19 cellular contexts compared by ENCODE assay signal in the genomic region with DNA sequence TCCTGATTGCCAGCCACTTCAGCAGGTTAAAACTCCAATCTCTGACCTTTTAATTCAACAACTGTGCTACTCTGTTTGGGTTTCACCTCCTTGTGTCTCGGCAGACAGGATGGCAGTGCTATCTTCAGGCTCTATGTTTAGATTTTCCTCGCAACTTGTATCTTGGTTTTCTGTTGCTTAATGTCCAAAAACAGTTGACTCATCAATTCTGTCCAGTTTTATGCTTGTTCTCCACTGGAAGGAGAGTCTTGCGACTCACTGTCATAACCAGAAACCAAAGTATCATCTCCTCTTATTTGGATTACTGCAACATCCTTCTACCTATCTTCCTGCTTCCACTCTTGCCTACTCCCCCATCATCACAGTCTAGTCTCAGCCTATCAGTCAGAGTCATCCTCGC.
DNase-seq lines count a peak whose midpoint lies in the region; ATAC-seq, FAIRE-seq and TF ChIP-seq lines count a peak whose summit lies in the region.
"Had no signal": no experiment of that assay in that cellular context is flagged by ENCODE, and none has a peak within 500 bp of the region (broad histone marks: within the 10 kb centered on the region; RNA-seq: fewer than 3 reads in every experiment).

No MANE protein-coding gene starts in this region.

- no peak overlapping the region for H2BK15ac ChIP-seq in mesenchymal stem cell (ENCODE audit: low read depth, poor library complexity, severe bottlenecking)

- H3K27ac Mint-ChIP-seq in HFFc6: no peak overlapping the region
- no peak overlapping the region for H3K27ac Mint-ChIP-seq in CD4-positive, alpha-beta memory T cell
- H3K27ac Mint-ChIP-seq: CD14-positive monocyte; CD8-positive, alpha-beta T cell; H9 had no signal

- no peak overlapping the region for H3K23ac ChIP-seq in mesenchymal stem cell (ENCODE audit: low read length in 2 of 2)

- FAIRE-seq in K562 (lab: Jason Lieb, UNC): no peak
- FAIRE-seq: A204.1, H1 had no signal

- no peaks in the 10 kb centered on the region for H3K79me1 ChIP-seq in mesenchymal stem cell (replicated peaks; ENCODE audit: low read length, poor library complexity, severe bottlenecking)

- WGBS in K562 (ENCODE audit: insufficient coverage, low coverage, missing lambda C conversion rate): 0% methylated on average over 4 of the region's 4 CpGs
- WGBS in mesenchymal stem cell: 61% methylated on average over 4 of the region's 4 CpGs

- H3K4ac ChIP-seq in mesenchymal stem cell (ENCODE audit: low read depth in 1 of 2, low read length in 2 of 2): no peak overlapping the region

- BruUV-seq in K562 (replicated peaks; lab: Mats Ljungman, UMichigan): no TSS peak

- no peak overlapping the region for H2AK5ac ChIP-seq in mesenchymal stem cell (ENCODE audit: low read length, severe bottlenecking)

- H3K9ac ChIP-seq in K562 (ENCODE audit: insufficient read depth in 1 of 2, low read depth in 2 of 2, low read length in 2 of 2) (no peak overlapping the region), mesenchymal stem cell (ENCODE audit: low read length) (no peak overlapping the region)
- H3K9ac ChIP-seq: BLaER1 had no signal

- no peaks in the 10 kb centered on the region for H3K27me3 Mint-ChIP-seq in HFFc6 (ENCODE audit: insufficient read depth)
- H3K27me3 Mint-ChIP-seq in CD4-positive, alpha-beta memory T cell: peaks cover 0 to 1% of the 10 kb centered on the region in 2 donors

- POLR2A ChIA-PET in K562 (lab: Yijun Ruan, JAX): no interaction called here
- POLR2A ChIA-PET in CD4-positive, alpha-beta memory T cell (lab: Charles Lee; ENCODE audit: partially characterized antibody): no interaction called here

- DNase-seq in AG10803 (ENCODE audit: low read depth): peak; percentile 11
- DNase-seq in GM12865 (ENCODE audit: low read depth): no peak
- DNase-seq in HFFc6: peak; percentile 11
- DNase-seq in K562 (ENCODE audit: extremely low read depth in 1 of 4, low spot score in 3 of 4): no peak
- DNase-seq in mesenchymal stem cell: no peak
- DNase-seq in CD4-positive, alpha-beta memory T cell: no peak
- no peak for DNase-seq in NCI-H1930 (lab: John Stamatoyannopoulos, UW)
- DNase-seq: Calu3; CD8-positive, alpha-beta T cell; DMS79 treated with DMSO at 0.1 percent for 48 hours; GF-D8; H9; Karpas-422; KBM-7 had no signal

- no peak for TF ChIP-seq EP300 in K562 (IDR thresholded peaks at IDR 0.05; ENCODE audit: low read length)

- no peaks in the 10 kb centered on the region for H3K79me2 ChIP-seq in K562 (ENCODE audit: control insufficient read depth, insufficient read depth, low read length)

- no peak overlapping the region for H2BK12ac ChIP-seq in mesenchymal stem cell (ENCODE audit: low read length in 2 of 2)

- no peak overlapping the region for H3K4me3 Mint-ChIP-seq in HFFc6
- no peak overlapping the region for H3K4me3 Mint-ChIP-seq in CD4-positive, alpha-beta memory T cell
- H3K4me3 Mint-ChIP-seq: CD14-positive monocyte; CD8-positive, alpha-beta T cell; H9 had no signal

- no peaks in the 10 kb centered on the region; the same call in 1 of the 2 replicates for H4K20me1 ChIP-seq in K562 (replicated peaks; ENCODE audit: control insufficient read depth, insufficient read depth, low read length)
- H4K20me1 ChIP-seq: BLaER1 had no signal

- H3K9me3 ChIP-seq in K562 (replicated peaks; ENCODE audit: control insufficient read depth, insufficient read depth, low read depth, low read length) (no peaks in the 10 kb centered on the region), mesenchymal stem cell (ENCODE audit: control insufficient read depth, low read length) (no peaks in the 10 kb centered on the region)
- H3K9me3 ChIP-seq in CD4-positive, alpha-beta memory T cell (ENCODE audit: control insufficient read depth in 1 of 2, low read length in 2 of 2): no peaks in the 10 kb centered on the region
- H3K9me3 ChIP-seq: BLaER1 had no signal

- no peak overlapping the region for H3K14ac ChIP-seq in mesenchymal stem cell (ENCODE audit: low read length in 2 of 2)

- H3K36me3 ChIP-seq in K562 (ENCODE audit: control insufficient read depth, insufficient read depth, low read length) (no peaks in the 10 kb centered on the region), mesenchymal stem cell (ENCODE audit: control insufficient read depth in 1 of 2, insufficient read depth in 2 of 2, low read depth in 1 of 2, low read length in 2 of 2) (no peaks in the 10 kb centered on the region)
- no peaks in the 10 kb centered on the region for H3K36me3 ChIP-seq in CD4-positive, alpha-beta memory T cell (ENCODE audit: insufficient read depth, low read length)
- H3K36me3 ChIP-seq: BLaER1 had no signal

- no peaks in the 10 kb centered on the region for H3K36me3 Mint-ChIP-seq in HFFc6 (ENCODE audit: low read depth)
- no peaks in the 10 kb centered on the region for H3K36me3 Mint-ChIP-seq in CD4-positive, alpha-beta memory T cell
- H3K36me3 Mint-ChIP-seq: CD14-positive monocyte; CD8-positive, alpha-beta T cell had no signal

- no peak for TF ChIP-seq POLR2A in K562 (conservative IDR thresholded peaks at IDR 0.05)

- no peak overlapping the region for H3K4me2 ChIP-seq in K562 (ENCODE audit: insufficient read depth, low read length)
- H3K4me2 ChIP-seq in mesenchymal stem cell (ENCODE audit: low read length, poor library complexity, severe bottlenecking): no peak overlapping the region
- H3K4me2 ChIP-seq: BLaER1 had no signal

- no peak for TF ChIP-seq CTCF in AG10803 (conservative IDR thresholded peaks at IDR 0.05; ENCODE audit: low read length)
- TF ChIP-seq CTCF in GM12865 (IDR thresholded peaks at IDR 0.05; ENCODE audit: insufficient read depth, low read depth, low read length, missing control alignments): no peak
- no peak for TF ChIP-seq CTCF in HFFc6 (IDR thresholded peaks at IDR 0.05)
- no peak for TF ChIP-seq CTCF in K562 (IDR thresholded peaks at IDR 0.05 in 2 of 3, conservative IDR thresholded peaks at IDR 0.05 in 1 of 3; ENCODE audit: insufficient read depth in 2 of 3, low read depth in 1 of 3, low read length in 3 of 3)

- no peak overlapping the region for H2AFZ ChIP-seq in K562 (ENCODE audit: low read depth, low read length)
- no peak overlapping the region for H2AFZ ChIP-seq in mesenchymal stem cell (ENCODE audit: low read depth, low read length)

- H3K27me3 ChIP-seq in K562 (ENCODE audit: control insufficient read depth in 2 of 2, insufficient read depth in 2 of 2, low read length in 2 of 2) (no peaks in the 10 kb centered on the region), mesenchymal stem cell (ENCODE audit: control insufficient read depth in 1 of 2, insufficient read depth in 1 of 2, low read length in 2 of 2) (peaks cover 0 to 22% of the 10 kb centered on the region in 2 experiments)
- no peaks in the 10 kb centered on the region for H3K27me3 ChIP-seq in CD4-positive, alpha-beta memory T cell (ENCODE audit: insufficient read depth, low read length)
- H3K27me3 ChIP-seq: BLaER1 had no signal

- intact Hi-C loops in K562 (cut with micrococcal nuclease): no loop called here
- intact Hi-C loops in CD4-positive, alpha-beta memory T cell (cut with micrococcal nuclease): no loop called here

- H3K9me3 Mint-ChIP-seq in HFFc6: no peaks in the 10 kb centered on the region
- H3K9me3 Mint-ChIP-seq in CD4-positive, alpha-beta memory T cell: peaks cover 2 to 13% (median 5%) of the 10 kb centered on the region in 8 donors
- H3K9me3 Mint-ChIP-seq: H9 had no signal

- H4K91ac ChIP-seq in mesenchymal stem cell (ENCODE audit: low read length): no peak overlapping the region

- H3K18ac ChIP-seq in mesenchymal stem cell (ENCODE audit: low read depth in 1 of 2, low read length in 2 of 2): no peak overlapping the region

- ATAC-seq in K562: no peak
- no peak for ATAC-seq in GM19397 (IDR thresholded peaks at IDR 0.05; ENCODE audit: unreplicated experiment)
- ATAC-seq: CD8-positive, alpha-beta T cell had no signal

- H2BK5ac ChIP-seq in mesenchymal stem cell (ENCODE audit: low read depth, low read length, poor library complexity, severe bottlenecking): no peak overlapping the region

- no peaks in the 10 kb centered on the region for H3K9me1 ChIP-seq in K562 (ENCODE audit: control insufficient read depth, insufficient read depth, low read length)

- CTCF ChIA-PET in K562 (lab: Yijun Ruan, JAX; ENCODE audit: low intra/inter-chr PET ratio): no interaction called here
- CTCF ChIA-PET in CD4-positive, alpha-beta memory T cell (lab: Charles Lee; ENCODE audit: partially characterized antibody): no interaction called here

- H3K4me1 ChIP-seq in K562 (replicated peaks in 1 of 2; ENCODE audit: control insufficient read depth in 2 of 2, insufficient read depth in 2 of 2, low read length in 2 of 2) (no peaks in the 10 kb centered on the region), mesenchymal stem cell (ENCODE audit: control insufficient read depth, insufficient read depth, low read depth, low read length) (no peaks in the 10 kb centered on the region)
- no peaks in the 10 kb centered on the region for H3K4me1 ChIP-seq in CD4-positive, alpha-beta memory T cell (ENCODE audit: insufficient read depth, low read length)
- H3K4me1 ChIP-seq: BLaER1 had no signal

- in situ Hi-C loops in K562 (cut with MboI): no loop called here

- no peak overlapping the region for H2BK120ac ChIP-seq in mesenchymal stem cell (ENCODE audit: low read depth, low read length)

- H3K4me1 Mint-ChIP-seq in HFFc6 (ENCODE audit: low read depth): peaks cover 18% of the 10 kb centered on the region
- H3K4me1 Mint-ChIP-seq in CD4-positive, alpha-beta memory T cell: no peaks in the 10 kb centered on the region
- H3K4me1 Mint-ChIP-seq: CD14-positive monocyte had no signal

- H4K8ac ChIP-seq in mesenchymal stem cell (ENCODE audit: low read length): no peak overlapping the region

- H3K4me3 ChIP-seq in AG10803 (ENCODE audit: low read length) (no peak overlapping the region), GM12865 (ENCODE audit: low read depth, low read length) (peak overlapping the region; percentile 17), K562 (no peak overlapping the region), mesenchymal stem cell (ENCODE audit: insufficient read depth in 1 of 2, low read depth in 1 of 2, low read length in 2 of 2) (no peak overlapping the region)
- H3K4me3 ChIP-seq in CD4-positive, alpha-beta memory T cell (ENCODE audit: low read length in 2 of 2): no peak overlapping the region
- H3K4me3 ChIP-seq: BLaER1 had no signal

- no peak overlapping the region for H3K27ac ChIP-seq in K562 (ENCODE audit: extremely low read depth, low read depth, low read length)
- no peak overlapping the region for H3K27ac ChIP-seq in mesenchymal stem cell (ENCODE audit: low read length, poor library complexity, severe bottlenecking)
- no peak overlapping the region for H3K27ac ChIP-seq in CD4-positive, alpha-beta memory T cell (ENCODE audit: low read depth, low read length)
- H3K27ac ChIP-seq: BLaER1 had no signal

- TF ChIP-seq RAD21 in K562 (CRISPR knock-in tag; conservative IDR thresholded peaks at IDR 0.05 in 1 of 2, IDR thresholded peaks at IDR 0.05 in 1 of 2): no peak

TF ChIP-seq in K562, 482 proteins besides CTCF, POLR2A, EP300 and RAD21 (continues in another document):
- TF ChIP-seq MAFK (IDR thresholded peaks at IDR 0.05; ENCODE audit: low read length): peak; percentile 61
- no peak for TF ChIP-seq CHD1 (IDR thresholded peaks at IDR 0.05; ENCODE audit: low read length)
- TF ChIP-seq FOXP1 (CRISPR knock-in tag; IDR thresholded peaks at IDR 0.05): no peak
- TF ChIP-seq SLC30A9 (CRISPR knock-in tag; IDR thresholded peaks at IDR 0.05): no peak
- TF ChIP-seq ZNF583 (CRISPR knock-in tag; IDR thresholded peaks at IDR 0.05): no peak
- TF ChIP-seq CBX3 (IDR thresholded peaks at IDR 0.05; ENCODE audit: borderline replicate concordance in 1 of 2, low read length in 2 of 2): no peak

Comparison
In these comparisons a context has a peak if more than half of its experiments do, and no peak if none do; other contexts are left out.
1. DNase-seq: peak in AG10803 (single experiment) and HFFc6 (single experiment); none in GM12865 (single experiment), K562 (0 of 4), mesenchymal stem cell (single experiment), CD4-positive, alpha-beta memory T cell (0 of 5) and NCI-H1930 (0 of 2).